ENCODE assay signal across 8 cellular contexts in the genomic region with DNA sequence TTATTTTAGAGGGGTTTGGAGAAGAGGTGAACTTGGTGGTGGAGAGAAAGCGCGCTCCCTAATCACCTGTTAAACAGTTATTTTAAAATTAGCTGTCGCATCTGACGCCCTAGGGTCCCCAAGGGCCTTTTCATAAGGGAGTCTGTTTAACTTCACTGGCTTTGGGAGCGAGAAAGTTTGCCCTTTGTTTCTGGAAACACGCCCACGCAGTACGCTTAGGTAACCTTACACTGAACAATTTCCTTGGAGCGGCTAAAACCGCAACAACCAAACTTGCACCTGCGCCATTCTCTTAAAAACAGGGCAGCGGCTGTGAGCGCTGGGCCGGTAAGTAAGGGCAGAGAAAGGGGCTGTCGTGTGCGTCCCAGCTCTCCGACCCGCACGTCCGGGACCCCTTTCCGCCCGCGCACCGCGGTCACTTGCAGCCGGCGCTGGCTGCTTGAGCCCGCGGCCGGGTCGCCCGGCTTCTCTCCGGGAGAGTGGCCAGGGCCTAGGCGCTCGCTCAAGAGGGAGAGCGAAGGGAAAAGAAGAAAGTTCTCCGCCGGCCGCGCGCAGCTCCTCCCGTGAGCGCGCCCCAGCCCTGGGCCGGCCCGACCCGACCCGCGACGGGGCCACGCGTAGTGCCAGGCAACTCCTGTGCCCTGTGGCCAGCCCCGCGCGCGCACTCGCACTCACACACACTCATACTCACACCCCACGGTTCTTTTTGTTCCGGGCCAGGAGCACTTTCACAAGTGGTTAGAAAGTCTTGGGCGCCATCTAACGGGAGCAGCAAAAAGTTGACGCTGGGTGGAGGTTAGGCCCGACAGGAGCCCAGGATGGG.
DNase-seq lines count a peak whose midpoint lies in the region; ATAC-seq and TF ChIP-seq lines count a peak whose summit lies in the region.

No MANE protein-coding gene starts in this region.

- DNase-seq in CD1c-positive myeloid dendritic cell (ENCODE audit: extremely low spot score) (peak; percentile 81), NCI-H524 (lab: John Stamatoyannopoulos, UW) (peak; percentile 70 to 81), astrocyte of the cerebellum (ENCODE audit: low read depth) (no peak), retina (peak; percentile 90)
- no peak for DNase-seq in effector CD8-positive, alpha-beta T cell (lab: John Stamatoyannopoulos, UW)

- in situ Hi-C loops in astrocyte of the cerebellum (cut with HindIII; ENCODE audit: low sequenced_read_pairs), result no loop called here

- TF ChIP-seq CTCF in astrocyte of the cerebellum (IDR thresholded peaks at IDR 0.05; ENCODE audit: low read depth, low read length, missing control alignments), result peak; percentile 84

- ATAC-seq in GM18517 (IDR thresholded peaks at IDR 0.05; ENCODE audit: unreplicated experiment) (peak; percentile 85), HG03095 (IDR thresholded peaks at IDR 0.05; ENCODE audit: unreplicated experiment) (peak; percentile 90)

- peak overlapping the region; percentile 52 for H3K4me3 ChIP-seq in astrocyte of the cerebellum (ENCODE audit: low read depth, low read length)
- peak overlapping the region; percentile 57 for H3K4me3 ChIP-seq in iPS-11a (ENCODE audit: low read depth, low read length)

Comparison
In these comparisons a context has a peak if more than half of its experiments do, and no peak if none do; other contexts are left out.
1. DNase-seq: peak in CD1c-positive myeloid dendritic cell (single experiment), NCI-H524 (2 of 2) and retina (single experiment); none in astrocyte of the cerebellum (single experiment) and effector CD8-positive, alpha-beta T cell (single experiment).